ENCODE assay signal across 19 cellular contexts in the genomic region with DNA sequence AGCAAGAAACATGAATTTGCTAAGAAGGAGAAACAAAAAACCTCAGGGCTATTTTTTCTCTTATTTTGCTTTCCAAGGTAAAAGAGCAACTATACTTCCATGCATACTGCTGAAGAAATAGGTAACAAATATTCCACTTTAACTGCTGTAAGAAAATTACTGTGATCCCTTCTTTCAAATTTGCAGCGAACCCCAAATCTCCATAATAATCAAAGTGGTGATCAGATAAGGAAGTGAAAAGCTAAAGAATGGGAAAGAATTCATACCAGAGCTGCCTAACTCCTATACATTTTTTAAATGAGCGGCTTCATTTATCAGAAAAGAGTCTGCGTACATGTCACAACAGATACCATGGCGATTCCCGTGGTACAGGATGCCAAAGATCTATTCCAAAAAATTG. TPM values are rescaled to one million over a fixed set of nuclear protein-coding genes. Genes with fewer than 3 reads are reported as not detected.
DNase-seq lines count a peak whose midpoint lies in the region; ATAC-seq and TF ChIP-seq lines count a peak whose summit lies in the region.
"Had no signal": no experiment of that assay in that cellular context is flagged by ENCODE, and none has a peak within 500 bp of the region (broad histone marks: within the 10 kb centered on the region; RNA-seq: fewer than 3 reads in every experiment).

No MANE protein-coding gene starts in this region.

- H3K36me3 Mint-ChIP-seq in nephron progenitor cell (ENCODE audit: low read depth), result peaks cover 28% of the 10 kb centered on the region
- no peaks in the 10 kb centered on the region for H3K36me3 Mint-ChIP-seq in CD4-positive, alpha-beta T cell (ENCODE audit: low read depth)

- H3K4me3 Mint-ChIP-seq in nephron progenitor cell, result no peak overlapping the region
- H3K4me3 Mint-ChIP-seq in CD4-positive, alpha-beta T cell, result no peak overlapping the region

- peaks cover 87% of the 10 kb centered on the region for H3K79me2 ChIP-seq in ACC112 (ENCODE audit: control insufficient read depth, insufficient read depth, low read length, unreplicated experiment)

- H3K4me1 ChIP-seq in ACC112 (ENCODE audit: control insufficient read depth, insufficient read depth, low read length, unreplicated experiment) (peaks cover 28% of the 10 kb centered on the region), HEK293 (ENCODE audit: control insufficient read depth, insufficient read depth, low read length) (peaks cover 23% of the 10 kb centered on the region), endocrine pancreas (ENCODE audit: control insufficient read depth, insufficient read depth, low read length) (peaks cover 33% of the 10 kb centered on the region)

- no peak overlapping the region for H2AFZ ChIP-seq in ACC112 (ENCODE audit: low read length, unreplicated experiment)

- no peak for TF ChIP-seq CTCF in HEK293 (tag by site-specific recombination; IDR thresholded peaks at IDR 0.05)
- no peak for TF ChIP-seq CTCF in nephron progenitor cell (IDR thresholded peaks at IDR 0.05)
- TF ChIP-seq CTCF in CD4-positive, alpha-beta T cell (IDR thresholded peaks at IDR 0.05), result no peak

- H3K9me3 Mint-ChIP-seq in nephron progenitor cell, result no peaks in the 10 kb centered on the region
- H3K9me3 Mint-ChIP-seq in CD4-positive, alpha-beta T cell, result no peaks in the 10 kb centered on the region

- H3K27me3 Mint-ChIP-seq in nephron progenitor cell (ENCODE audit: low read depth, poor library complexity), result no peaks in the 10 kb centered on the region
- H3K27me3 Mint-ChIP-seq in CD4-positive, alpha-beta T cell, result peaks cover 74% of the 10 kb centered on the region

- DNase-seq in nephron progenitor cell, result no peak
- no peak for DNase-seq in SHP77 (lab: John Stamatoyannopoulos, UW)
- no peak for DNase-seq in CD4-positive, alpha-beta T cell
- DNase-seq: BE2C, DMS79, IMR-90, NCI-H187, NCI-H2171, NCI-H345, NCI-H526, SIG-M5, SK-N-SH had no signal

- H3K9ac ChIP-seq in endocrine pancreas (ENCODE audit: control insufficient read depth, insufficient read depth, low read length), result no peak overlapping the region
- H3K9ac ChIP-seq: KMS-11, SK-N-SH had no signal

- CTCF ChIA-PET in HEK293 (lab: Yijun Ruan, JAX), result no interaction called here
- CTCF ChIA-PET in CD4-positive, alpha-beta T cell (lab: Charles Lee), result no interaction called here

- intact Hi-C loops in CD4-positive, alpha-beta T cell (cut with DNase I, micrococcal nuclease), result no loop called here

- H3K4me3 ChIP-seq in ACC112 (ENCODE audit: low read depth, low read length), result peak overlapping the region; percentile 64
- H3K4me3 ChIP-seq in HEK293 (ENCODE audit: low read depth, low read length), result no peak overlapping the region
- peak overlapping the region; percentile 5 for H3K4me3 ChIP-seq in endocrine pancreas (ENCODE audit: control insufficient read depth, insufficient read depth, low read length)
- H3K4me3 ChIP-seq: A549 had no signal

- ATAC-seq in HG03039 (IDR thresholded peaks at IDR 0.05; ENCODE audit: unreplicated experiment), result no peak
- ATAC-seq in CD4-positive, alpha-beta T cell (ENCODE audit: poor library complexity), result no peak
- ATAC-seq: A549 had no signal

- H3K36me3 ChIP-seq in ACC112 (ENCODE audit: insufficient read depth, low read length) (no peaks in the 10 kb centered on the region), HEK293 (ENCODE audit: control insufficient read depth in 2 of 2, insufficient read depth in 1 of 2, low read length in 2 of 2) (no peaks in the 10 kb centered on the region), endocrine pancreas (ENCODE audit: control insufficient read depth, insufficient read depth, low read length) (no peaks in the 10 kb centered on the region)
- H3K36me3 ChIP-seq: BE2C had no signal

- H3K27ac Mint-ChIP-seq in nephron progenitor cell, result peak overlapping the region; percentile 15
- no peak overlapping the region for H3K27ac Mint-ChIP-seq in CD4-positive, alpha-beta T cell

- POLR2A ChIA-PET in HEK293 (lab: Yijun Ruan, JAX), result no interaction called here
- POLR2A ChIA-PET in CD4-positive, alpha-beta T cell (lab: Charles Lee), result interaction anchor here (0.7 kb wide), 1 partner anchor 305 kb away, joined by 3 read pairs; no protein-coding TSS in a partner anchor

- no peak overlapping the region for H3K27ac ChIP-seq in ACC112 (ENCODE audit: low read depth, low read length)
- no peak overlapping the region for H3K27ac ChIP-seq in HEK293 (ENCODE audit: extremely low read depth, low read depth, low read length)
- H3K27ac ChIP-seq in CD4-positive, alpha-beta T cell (ENCODE audit: low read depth, low read length), result no peak overlapping the region
- H3K27ac ChIP-seq: A549, KMS-11, RWPE1 had no signal

- H3K9me3 ChIP-seq in HEK293 (ENCODE audit: control insufficient read depth, insufficient read depth, low read depth, low read length), result no peaks in the 10 kb centered on the region
- no peaks in the 10 kb centered on the region for H3K9me3 ChIP-seq in endocrine pancreas (ENCODE audit: control insufficient read depth, low read length)
- no peaks in the 10 kb centered on the region for H3K9me3 ChIP-seq in CD4-positive, alpha-beta T cell (ENCODE audit: control insufficient read depth, low read length)
- H3K9me3 ChIP-seq: A549, BE2C, SK-N-SH had no signal

- peaks cover 41% of the 10 kb centered on the region for H3K4me1 Mint-ChIP-seq in nephron progenitor cell
- no peaks in the 10 kb centered on the region for H3K4me1 Mint-ChIP-seq in CD4-positive, alpha-beta T cell (ENCODE audit: low read depth)

- H3K27me3 ChIP-seq in ACC112 (ENCODE audit: insufficient read depth, low read length), result no peaks in the 10 kb centered on the region
- no peaks in the 10 kb centered on the region for H3K27me3 ChIP-seq in endocrine pancreas (ENCODE audit: control insufficient read depth, insufficient read depth, low read length)
- H3K27me3 ChIP-seq in CD4-positive, alpha-beta T cell (ENCODE audit: control insufficient read depth, insufficient read depth, low read length), result peaks cover 60% of the 10 kb centered on the region
- H3K27me3 ChIP-seq: BE2C had no signal

TF ChIP-seq in HEK293, 187 proteins besides CTCF, POLR2A, EP300 and RAD21:
- TF ChIP-seq ZNF404 (tag by site-specific recombination; IDR thresholded peaks at IDR 0.05), result no peak
- TF ChIP-seq SP7 (tag by site-specific recombination; IDR thresholded peaks at IDR 0.05), result no peak
- TF ChIP-seq, protein P1, sequence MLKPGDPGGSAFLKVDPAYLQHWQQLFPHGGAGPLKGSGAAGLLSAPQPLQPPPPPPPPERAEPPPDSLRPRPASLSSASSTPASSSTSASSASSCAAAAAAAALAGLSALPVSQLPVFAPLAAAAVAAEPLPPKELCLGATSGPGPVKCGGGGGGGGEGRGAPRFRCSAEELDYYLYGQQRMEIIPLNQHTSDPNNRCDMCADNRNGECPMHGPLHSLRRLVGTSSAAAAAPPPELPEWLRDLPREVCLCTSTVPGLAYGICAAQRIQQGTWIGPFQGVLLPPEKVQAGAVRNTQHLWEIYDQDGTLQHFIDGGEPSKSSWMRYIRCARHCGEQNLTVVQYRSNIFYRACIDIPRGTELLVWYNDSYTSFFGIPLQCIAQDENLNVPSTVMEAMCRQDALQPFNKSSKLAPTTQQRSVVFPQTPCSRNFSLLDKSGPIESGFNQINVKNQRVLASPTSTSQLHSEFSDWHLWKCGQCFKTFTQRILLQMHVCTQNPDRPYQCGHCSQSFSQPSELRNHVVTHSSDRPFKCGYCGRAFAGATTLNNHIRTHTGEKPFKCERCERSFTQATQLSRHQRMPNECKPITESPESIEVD (tag by site-specific recombination; IDR thresholded peaks at IDR 0.05), result 0 out of 2 replicates have a peak, but pooled peaks have one; percentile 2

RNA-seq across cellular contexts. Expression of gene SGCE, which starts 7.2 kb away (rescaled TPM):
- total RNA-seq in CD4-positive, alpha-beta T cell, result under 1 TPM in 1 of 2 experiments, not detected in 1; 0.31 TPM
